Comparison of ENCODE assay signal across 8 cellular contexts in the genomic region with DNA sequence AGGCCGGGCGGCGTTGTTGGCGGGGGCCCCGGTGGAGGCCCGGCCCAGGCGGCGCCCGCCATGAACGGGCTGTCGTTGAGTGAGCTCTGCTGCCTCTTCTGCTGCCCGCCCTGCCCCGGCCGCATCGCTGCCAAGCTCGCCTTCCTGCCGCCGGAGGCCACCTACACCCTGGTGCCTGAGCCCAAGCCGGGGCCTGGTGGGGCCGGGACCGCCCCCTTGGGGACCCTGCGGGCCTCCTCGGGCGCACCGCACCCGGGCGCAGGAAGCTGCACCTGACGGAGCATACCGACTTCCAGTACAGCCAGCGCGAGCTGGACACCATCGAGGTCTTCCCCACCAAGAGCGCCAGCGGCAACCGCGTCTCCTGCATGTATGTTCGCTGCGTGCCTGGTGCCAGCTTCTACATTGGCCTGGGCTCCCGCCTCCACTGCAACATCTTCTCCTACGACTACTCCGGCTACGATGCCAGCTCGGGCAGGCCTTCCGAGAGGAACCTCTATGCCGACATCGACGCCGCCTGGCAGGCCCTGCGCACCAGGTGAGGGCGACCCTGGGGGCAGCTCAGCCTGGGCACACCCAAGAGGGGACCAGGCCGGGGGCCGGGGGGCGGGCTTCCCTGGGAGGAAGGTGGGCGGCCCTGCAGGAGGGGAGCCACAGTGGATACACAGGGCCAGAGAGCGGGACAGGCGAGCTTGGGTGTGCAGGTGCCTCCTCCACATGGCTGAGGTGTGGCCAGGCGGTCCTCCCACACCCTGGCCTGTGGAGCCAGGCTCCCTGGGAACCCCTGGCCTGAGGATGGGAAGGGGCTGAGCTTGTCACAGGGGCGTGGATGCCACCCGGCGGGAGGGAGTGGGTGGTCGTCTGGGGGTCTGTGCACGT.
DNase-seq lines count a peak whose midpoint lies in the region; ATAC-seq and TF ChIP-seq lines count a peak whose summit lies in the region.
"Not testable (repeated sequence)": the region's sequence is repeated elsewhere in the genome, so short reads cannot be mapped to it uniquely, and the experiment has no call there.

No MANE protein-coding gene starts in this region.

- POLR2A ChIA-PET in CD4-positive, alpha-beta memory T cell (lab: Charles Lee; ENCODE audit: partially characterized antibody), result not testable (repeated sequence)

- intact Hi-C loops in CD4-positive, alpha-beta memory T cell (cut with micrococcal nuclease); right cardiac atrium (cut with DNase I); posterior vena cava (cut with DNase I); testis (cut with DNase I; ENCODE audit: low total_unique reads): not testable (repeated sequence)

- not testable (repeated sequence) for H3K9me3 Mint-ChIP-seq in CD4-positive, alpha-beta memory T cell; IgD-negative memory B cell; T-helper 1 cell treated with Interleukin-12 subunit alpha and Interleukin-12 subunit beta and Interleukin-4 antibody, amounts not matched to agents 30 μg/mL and 1 μg/mL, for 36 hours; activated naive CD8-positive, alpha-beta T cell treated with anti-CD3 and anti-CD28 coated beads, Interleukin-2, amount 50 U/mL, for 24 hours

- not testable (repeated sequence) for H3K27me3 ChIP-seq in CD4-positive, alpha-beta memory T cell (ENCODE audit: insufficient read depth, low read length); right cardiac atrium (ENCODE audit: control insufficient read depth, insufficient read depth); testis

- DNase-seq in CD4-positive, alpha-beta memory T cell; activated naive CD8-positive, alpha-beta T cell treated with anti-CD3 and anti-CD28 coated beads, Interleukin-2, amount 50 U/mL, for 24 hours: not testable (repeated sequence)
- DNase-seq in activated T-cell treated with anti-CD3 and anti-CD28 coated beads, Interleukin-2, amount 50 U/mL, for 1 hour, result peak; percentile 21
- DNase-seq in right cardiac atrium (peak in 1 of 3 donors; percentile 30), posterior vena cava (ENCODE audit: low spot score) (peak; percentile 78), testis (peak; percentile 18)

- H3K27me3 Mint-ChIP-seq in CD4-positive, alpha-beta memory T cell, result peaks cover 9 to 21% of the 10 kb centered on the region in 2 donors
- not testable (repeated sequence) for H3K27me3 Mint-ChIP-seq in IgD-negative memory B cell
- peaks cover 36% of the 10 kb centered on the region for H3K27me3 Mint-ChIP-seq in T-helper 1 cell treated with Interleukin-12 subunit alpha and Interleukin-12 subunit beta and Interleukin-4 antibody, amounts not matched to agents 30 μg/mL and 1 μg/mL, for 36 hours (ENCODE audit: low read depth)
- H3K27me3 Mint-ChIP-seq in activated naive CD8-positive, alpha-beta T cell treated with anti-CD3 and anti-CD28 coated beads, Interleukin-2, amount 50 U/mL, for 24 hours, result peaks cover 24% of the 10 kb centered on the region

- H3K27ac ChIP-seq in CD4-positive, alpha-beta memory T cell (ENCODE audit: low read depth, low read length); right cardiac atrium (ENCODE audit: low read length); testis: not testable (repeated sequence)

- CTCF ChIA-PET in CD4-positive, alpha-beta memory T cell (lab: Charles Lee; ENCODE audit: partially characterized antibody), result not testable (repeated sequence)

- H3K4me3 Mint-ChIP-seq in CD4-positive, alpha-beta memory T cell, result peak overlapping the region in 6 of 8 donors; percentile 9 to 68 (median 34)
- H3K4me3 Mint-ChIP-seq in IgD-negative memory B cell, result peak overlapping the region; percentile 45 to 92 (median 73)
- peak overlapping the region; percentile 51 for H3K4me3 Mint-ChIP-seq in T-helper 1 cell treated with Interleukin-12 subunit alpha and Interleukin-12 subunit beta and Interleukin-4 antibody, amounts not matched to agents 30 μg/mL and 1 μg/mL, for 36 hours
- H3K4me3 Mint-ChIP-seq in activated naive CD8-positive, alpha-beta T cell treated with anti-CD3 and anti-CD28 coated beads, Interleukin-2, amount 50 U/mL, for 24 hours, result peak overlapping the region; percentile 53

- H3K27ac Mint-ChIP-seq in CD4-positive, alpha-beta memory T cell; IgD-negative memory B cell; T-helper 1 cell treated with Interleukin-12 subunit alpha and Interleukin-12 subunit beta and Interleukin-4 antibody, amounts not matched to agents 30 μg/mL and 1 μg/mL, for 36 hours; activated naive CD8-positive, alpha-beta T cell treated with anti-CD3 and anti-CD28 coated beads, Interleukin-2, amount 50 U/mL, for 24 hours: not testable (repeated sequence)

- not testable (repeated sequence) for H3K9me3 ChIP-seq in CD4-positive, alpha-beta memory T cell (ENCODE audit: control insufficient read depth in 1 of 2, low read length in 2 of 2); right cardiac atrium (ENCODE audit: control insufficient read depth, low read length); testis

- H3K4me3 ChIP-seq in CD4-positive, alpha-beta memory T cell (ENCODE audit: low read length in 2 of 2); testis: not testable (repeated sequence)
- peak overlapping the region; percentile 4 for H3K4me3 ChIP-seq in right cardiac atrium (ENCODE audit: low read length)

- not testable (repeated sequence) for TF ChIP-seq CTCF in testis (IDR thresholded peaks at IDR 0.05)

- not testable (repeated sequence) for H3K4me1 ChIP-seq in CD4-positive, alpha-beta memory T cell (ENCODE audit: insufficient read depth, low read length); right cardiac atrium (ENCODE audit: control insufficient read depth, insufficient read depth, low read length); testis

- not testable (repeated sequence) for ATAC-seq in activated naive CD8-positive, alpha-beta T cell treated with anti-CD3 and anti-CD28 coated beads, Interleukin-2, amount 50 U/mL, for 24 hours; right cardiac atrium

- not testable (repeated sequence) for H3K36me3 ChIP-seq in CD4-positive, alpha-beta memory T cell (ENCODE audit: insufficient read depth, low read length); testis (ENCODE audit: low read depth, missing control alignments)

- H3K4me1 Mint-ChIP-seq in CD4-positive, alpha-beta memory T cell, result peaks cover 0 to 10% (median 6%) of the 10 kb centered on the region in 4 donors
- not testable (repeated sequence) for H3K4me1 Mint-ChIP-seq in IgD-negative memory B cell; T-helper 1 cell treated with Interleukin-12 subunit alpha and Interleukin-12 subunit beta and Interleukin-4 antibody, amounts not matched to agents 30 μg/mL and 1 μg/mL, for 36 hours (ENCODE audit: low read depth); activated naive CD8-positive, alpha-beta T cell treated with anti-CD3 and anti-CD28 coated beads, Interleukin-2, amount 50 U/mL, for 24 hours

- WGBS in right cardiac atrium, result 36% methylated on average over 62 of the region's 62 CpGs
- WGBS in testis, 2 donors, result 44% methylated on average over 20 of the region's 62 CpGs; no CpG with 5 or more reads in 1 of the 2 donors

- TF ChIP-seq POLR2A in testis (IDR thresholded peaks at IDR 0.05), result not testable (repeated sequence)

- not testable (repeated sequence) for H3K36me3 Mint-ChIP-seq in CD4-positive, alpha-beta memory T cell; IgD-negative memory B cell; T-helper 1 cell treated with Interleukin-12 subunit alpha and Interleukin-12 subunit beta and Interleukin-4 antibody, amounts not matched to agents 30 μg/mL and 1 μg/mL, for 36 hours (ENCODE audit: low read depth); activated naive CD8-positive, alpha-beta T cell treated with anti-CD3 and anti-CD28 coated beads, Interleukin-2, amount 50 U/mL, for 24 hours (ENCODE audit: low read depth)
